ENCODE assay signal across 15 cellular contexts in the genomic region with DNA sequence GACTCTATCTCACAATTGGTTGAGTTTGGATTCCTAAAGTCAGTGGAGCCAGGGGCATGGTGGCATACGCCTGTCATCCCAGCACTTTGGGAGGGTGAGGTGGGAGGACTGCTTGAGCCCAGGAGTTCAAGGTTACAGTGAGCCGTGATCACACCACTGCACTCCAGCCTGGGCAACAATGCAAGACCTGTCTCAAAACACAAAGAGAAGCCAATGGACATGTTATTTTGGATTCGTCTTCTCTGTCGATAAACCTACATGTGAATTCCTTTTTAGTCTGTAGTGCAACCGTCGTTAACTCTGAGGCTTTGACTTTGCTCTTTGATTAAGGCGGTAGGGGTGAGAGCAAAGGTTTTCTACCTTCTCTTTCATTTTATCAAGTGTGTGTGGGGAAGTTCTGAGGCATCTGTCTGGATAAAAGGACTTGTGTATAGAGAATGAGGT.
DNase-seq lines count a peak whose midpoint lies in the region; ATAC-seq and TF ChIP-seq lines count a peak whose summit lies in the region.
"Had no signal": no experiment of that assay in that cellular context is flagged by ENCODE, and none has a peak within 500 bp of the region (broad histone marks: within the 10 kb centered on the region; RNA-seq: fewer than 3 reads in every experiment).

No MANE protein-coding gene starts in this region.

- no peak overlapping the region for H3K4me3 ChIP-seq in liver (ENCODE audit: low read depth in 1 of 3, low read length in 3 of 3)
- H3K4me3 ChIP-seq: BLaER1, GM12878, HAP-1 had no signal

- no peak for TF ChIP-seq CTCF in liver (IDR thresholded peaks at IDR 0.05; ENCODE audit: low read depth, low read length, missing input control)

- TF ChIP-seq RAD21 in liver (IDR thresholded peaks at IDR 0.05): no peak

- POLR2A ChIA-PET in activated CD4-positive, alpha-beta T cell treated with anti-CD3 and anti-CD28 coated beads for 36 hours (lab: Charles Lee): no interaction called here

- H3K36me3 ChIP-seq in liver (ENCODE audit: control insufficient read depth in 4 of 4, insufficient read depth in 3 of 4, low read depth in 1 of 4, low read length in 3 of 4): no peaks in the 10 kb centered on the region
- H3K36me3 ChIP-seq: HAP-1 had no signal

- WGBS in liver: 70% methylated on average over 7 of the region's 7 CpGs

- no peak for ATAC-seq in activated CD4-positive, alpha-beta T cell treated with anti-CD3 and anti-CD28 coated beads for 36 hours
- no peak for ATAC-seq in effector memory CD8-positive, alpha-beta T cell (replicated peaks)
- ATAC-seq in GM19455 (IDR thresholded peaks at IDR 0.05; ENCODE audit: unreplicated experiment): no peak

- H3K4me3 Mint-ChIP-seq in activated CD4-positive, alpha-beta T cell treated with anti-CD3 and anti-CD28 coated beads, Interleukin-2, amount 10 ng/mL, durations not matched to agents 24 days and 14 days: no peak overlapping the region
- H3K4me3 Mint-ChIP-seq in activated CD4-positive, alpha-beta T cell treated with anti-CD3 and anti-CD28 coated beads for 36 hours: no peak overlapping the region
- H3K4me3 Mint-ChIP-seq in effector memory CD8-positive, alpha-beta T cell: no peak overlapping the region

- peaks cover 0 to 6% (median 3%) of the 10 kb centered on the region in 4 donors for H3K4me1 ChIP-seq in liver (ENCODE audit: control insufficient read depth in 4 of 4, insufficient read depth in 4 of 4, low read length in 3 of 4)
- H3K4me1 ChIP-seq: BLaER1, HAP-1 had no signal

- peak; percentile 47 for DNase-seq in activated CD4-positive, alpha-beta T cell treated with anti-CD3 and anti-CD28 coated beads, Interleukin-2, amount 10 ng/mL, durations not matched to agents 24 days and 14 days
- no peak for DNase-seq in activated CD4-positive, alpha-beta T cell treated with anti-CD3 and anti-CD28 coated beads for 36 hours
- no peak for DNase-seq in effector memory CD8-positive, alpha-beta T cell
- DNase-seq in activated naive CD4-positive, alpha-beta T cell treated with Interleukin-2 at 50 U/mL for 16 hours: no peak
- no peak for DNase-seq in AG08395 (ENCODE audit: low spot score)
- DNase-seq in NCI-H2227 (lab: John Stamatoyannopoulos, UW; ENCODE audit: unreplicated experiment): no peak
- DNase-seq: AML-193, DMS79, GOT3 had no signal

- H3K27ac ChIP-seq in liver (ENCODE audit: low read depth in 1 of 2, low read length in 2 of 2): no peak overlapping the region
- H3K27ac ChIP-seq: 22Rv1, BLaER1 had no signal

- no peaks in the 10 kb centered on the region for H3K27me3 ChIP-seq in liver (ENCODE audit: control insufficient read depth in 4 of 4, insufficient read depth in 4 of 4, low read length in 3 of 4)
- H3K27me3 ChIP-seq: BLaER1 had no signal

- intact Hi-C loops in activated CD4-positive, alpha-beta T cell treated with anti-CD3 and anti-CD28 coated beads, Interleukin-2, amount 10 ng/mL, durations not matched to agents 24 days and 14 days (cut with micrococcal nuclease): no loop called here
- intact Hi-C loops in activated CD4-positive, alpha-beta T cell treated with anti-CD3 and anti-CD28 coated beads for 36 hours (cut with DNase I, micrococcal nuclease): loop anchor here in 1 of 2 experiments (10.0 kb wide), 1 partner anchor 634 kb away; no protein-coding TSS in a partner anchor

- CTCF ChIA-PET in activated CD4-positive, alpha-beta T cell treated with anti-CD3 and anti-CD28 coated beads for 36 hours (lab: Charles Lee): interaction anchor here (1.3 kb wide), 2 partner anchors 11 to 55 kb away, joined by 3 to 4 read pairs; no protein-coding TSS in a partner anchor

- peaks cover 33% of the 10 kb centered on the region for H3K36me3 Mint-ChIP-seq in activated CD4-positive, alpha-beta T cell treated with anti-CD3 and anti-CD28 coated beads, Interleukin-2, amount 10 ng/mL, durations not matched to agents 24 days and 14 days (ENCODE audit: low read depth)
- peaks cover 23% of the 10 kb centered on the region for H3K36me3 Mint-ChIP-seq in activated CD4-positive, alpha-beta T cell treated with anti-CD3 and anti-CD28 coated beads for 36 hours (ENCODE audit: low read depth)
- H3K36me3 Mint-ChIP-seq in effector memory CD8-positive, alpha-beta T cell (ENCODE audit: insufficient read depth): peaks cover 5% of the 10 kb centered on the region

- H3K9ac ChIP-seq in liver (ENCODE audit: low read depth in 1 of 2, low read length in 2 of 2): no peak overlapping the region
- H3K9ac ChIP-seq: BLaER1 had no signal

- no peaks in the 10 kb centered on the region for H3K9me3 Mint-ChIP-seq in activated CD4-positive, alpha-beta T cell treated with anti-CD3 and anti-CD28 coated beads, Interleukin-2, amount 10 ng/mL, durations not matched to agents 24 days and 14 days
- H3K9me3 Mint-ChIP-seq in activated CD4-positive, alpha-beta T cell treated with anti-CD3 and anti-CD28 coated beads for 36 hours (ENCODE audit: low read depth): no peaks in the 10 kb centered on the region
- H3K9me3 Mint-ChIP-seq in effector memory CD8-positive, alpha-beta T cell: no peaks in the 10 kb centered on the region

- no peaks in the 10 kb centered on the region for H3K27me3 Mint-ChIP-seq in activated CD4-positive, alpha-beta T cell treated with anti-CD3 and anti-CD28 coated beads, Interleukin-2, amount 10 ng/mL, durations not matched to agents 24 days and 14 days
- H3K27me3 Mint-ChIP-seq in activated CD4-positive, alpha-beta T cell treated with anti-CD3 and anti-CD28 coated beads for 36 hours: no peaks in the 10 kb centered on the region
- no peaks in the 10 kb centered on the region for H3K27me3 Mint-ChIP-seq in effector memory CD8-positive, alpha-beta T cell

- no peaks in the 10 kb centered on the region for H3K9me3 ChIP-seq in liver (ENCODE audit: control insufficient read depth in 4 of 4, low read length in 3 of 4)
- H3K9me3 ChIP-seq: BLaER1, HAP-1 had no signal

- peaks cover 31% of the 10 kb centered on the region for H3K4me1 Mint-ChIP-seq in activated CD4-positive, alpha-beta T cell treated with anti-CD3 and anti-CD28 coated beads, Interleukin-2, amount 10 ng/mL, durations not matched to agents 24 days and 14 days
- H3K4me1 Mint-ChIP-seq in activated CD4-positive, alpha-beta T cell treated with anti-CD3 and anti-CD28 coated beads for 36 hours: peaks cover 47% of the 10 kb centered on the region
- peaks cover 10 to 46% of the 10 kb centered on the region in 2 donors for H3K4me1 Mint-ChIP-seq in effector memory CD8-positive, alpha-beta T cell (ENCODE audit: low read depth in 2 of 2)

- no peak overlapping the region for H3K27ac Mint-ChIP-seq in activated CD4-positive, alpha-beta T cell treated with anti-CD3 and anti-CD28 coated beads, Interleukin-2, amount 10 ng/mL, durations not matched to agents 24 days and 14 days
- no peak overlapping the region for H3K27ac Mint-ChIP-seq in activated CD4-positive, alpha-beta T cell treated with anti-CD3 and anti-CD28 coated beads for 36 hours
- H3K27ac Mint-ChIP-seq in effector memory CD8-positive, alpha-beta T cell: peak overlapping the region; percentile 41 to 49

TF ChIP-seq in liver, 16 proteins besides CTCF, POLR2A, EP300 and RAD21:
- TF ChIP-seq HNF4A (conservative IDR thresholded peaks at IDR 0.05) (peak; percentile 31 to 39), GABPA (IDR thresholded peaks at IDR 0.05 in 1 of 2, conservative IDR thresholded peaks at IDR 0.05 in 1 of 2) (no peak), TAF1 (conservative IDR thresholded peaks at IDR 0.05) (no peak), SP1 (IDR thresholded peaks at IDR 0.05) (no peak), HNF4G (IDR thresholded peaks at IDR 0.05) (no peak)
- TF ChIP-seq, protein P1, sequence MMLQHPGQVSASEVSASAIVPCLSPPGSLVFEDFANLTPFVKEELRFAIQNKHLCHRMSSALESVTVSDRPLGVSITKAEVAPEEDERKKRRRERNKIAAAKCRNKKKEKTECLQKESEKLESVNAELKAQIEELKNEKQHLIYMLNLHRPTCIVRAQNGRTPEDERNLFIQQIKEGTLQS (IDR thresholded peaks at IDR 0.05): no peak
- TF ChIP-seq, protein P2, sequence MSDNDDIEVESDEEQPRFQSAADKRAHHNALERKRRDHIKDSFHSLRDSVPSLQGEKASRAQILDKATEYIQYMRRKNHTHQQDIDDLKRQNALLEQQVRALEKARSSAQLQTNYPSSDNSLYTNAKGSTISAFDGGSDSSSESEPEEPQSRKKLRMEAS (IDR thresholded peaks at IDR 0.05): no peak
TF ChIP-seq in liver: peak in this region for 1.

Comparison
In these comparisons a context has a peak if more than half of its experiments do, and no peak if none do; other contexts are left out.
1. H3K27ac Mint-ChIP-seq: peak in effector memory CD8-positive, alpha-beta T cell (2 of 2); none in activated CD4-positive, alpha-beta T cell treated with anti-CD3 and anti-CD28 coated beads, Interleukin-2, amount 10 ng/mL, durations not matched to agents 24 days and 14 days (single experiment) and activated CD4-positive, alpha-beta T cell treated with anti-CD3 and anti-CD28 coated beads for 36 hours (single experiment).